Comparison of ENCODE assay signal across 6 cellular contexts in genomic region chr14:20427231-20428009, GRCh38.
A peak's percentile ranks its signal among the peaks of the same experiment; 100 is the strongest.
DNase-seq lines count a peak whose midpoint lies in the region; ATAC-seq lines count a peak whose summit lies in the region.

No MANE protein-coding gene starts in this region.

- peak; percentile 80 for ATAC-seq in GM18502 (IDR thresholded peaks at IDR 0.05; ENCODE audit: poor library complexity, unreplicated experiment)
- ATAC-seq in HG02884 (IDR thresholded peaks at IDR 0.05; ENCODE audit: unreplicated experiment): peak; percentile 71
- no peak for ATAC-seq in HG03457 (IDR thresholded peaks at IDR 0.05; ENCODE audit: unreplicated experiment)

- DNase-seq in SHP77 treated with DMSO at 0.1 percent for 48 hours (lab: John Stamatoyannopoulos, UW) (peak; percentile 50), islet precursor cell (peak; percentile 60), NCI-H82 (lab: John Stamatoyannopoulos, UW) (no peak)
